ENCODE assay signal across 25 cellular contexts in the genomic region with DNA sequence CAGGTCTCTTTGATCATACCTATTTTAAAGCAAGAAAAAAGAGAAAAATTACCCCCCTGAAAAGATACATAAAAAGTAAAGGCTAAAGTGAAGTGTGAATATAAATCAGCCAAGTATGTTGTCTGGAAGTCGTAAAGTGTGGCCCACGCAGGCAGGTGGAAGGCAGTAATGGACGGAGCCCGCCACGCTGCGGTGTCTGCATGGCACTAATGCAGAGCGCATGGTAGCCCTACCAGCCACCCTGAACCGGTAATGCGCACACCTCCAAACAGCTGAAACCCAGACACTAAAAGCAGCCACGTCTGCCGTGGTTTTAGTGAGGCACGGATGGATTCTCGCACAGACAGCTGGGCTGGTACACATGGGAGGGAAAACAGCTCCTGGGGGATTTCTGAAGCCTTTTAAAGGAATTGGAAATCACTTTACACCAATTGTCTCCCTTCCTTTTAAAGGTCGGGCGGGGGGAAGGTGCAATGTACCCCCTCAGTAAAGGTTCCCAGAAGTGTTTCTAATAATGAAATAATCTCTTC.
"Had no signal": no experiment of that assay in that cellular context is flagged by ENCODE, and none has a peak within 500 bp of the region (broad histone marks: within the 10 kb centered on the region; RNA-seq: fewer than 3 reads in every experiment).

No MANE protein-coding gene starts in this region.

- DNase-seq: naive thymus-derived CD4-positive, alpha-beta T cell; natural killer cell; nucleus accumbens; pancreas; right cardiac atrium; spleen; stimulated activated CD4-positive, alpha-beta T cell treated with anti-CD3 and anti-CD28 coated beads, Interleukin-12 subunit alpha, Interleukin-12 subunit beta, amount 100 ng/mL, for 4 hours; stimulated activated CD4-positive, alpha-beta T cell treated with anti-CD3 and anti-CD28 coated beads, Interleukin-1b, Interleukin-23, amount 100 ng/mL, for 48 hours; stimulated activated CD4-positive, alpha-beta T cell treated with anti-CD3 and anti-CD28 coated beads, Interleukin-4, amount 100 ng/mL, for 1 hour; stimulated activated CD4-positive, alpha-beta T cell treated with anti-CD3 and anti-CD28 coated beads, Interleukin-4, amount 100 ng/mL, for 4 hours; stimulated activated CD8-positive, alpha-beta memory T cell treated with anti-CD3 and anti-CD28 coated beads, Interleukin-4, amount 100 ng/mL, for 48 hours; stimulated activated naive CD4-positive, alpha-beta T cell; stomach; thyroid gland; trophoblast cell had no signal

- H3K4me3 ChIP-seq: pancreas, prostate gland, skin epidermis, smooth muscle cell, spleen, stomach, thoracic aorta, thyroid gland, tibial nerve, upper lobe of left lung, vagina had no signal

- H3K9me3 ChIP-seq: neutrophil, pancreas, prostate gland, stomach, thoracic aorta, thyroid gland, tibial nerve, upper lobe of left lung, vagina had no signal

- ATAC-seq: naive thymus-derived CD4-positive, alpha-beta T cell; natural killer cell; pancreas; right cardiac atrium; sciatic nerve; stimulated activated memory B cell treated with anti-CD40 and anti-IgM and Interleukin-4, amounts not matched to agents 10 μg/mL and 1 μg/mL and 100 μg/mL, for 72 hours had no signal

- H3K36me3 ChIP-seq: neutrophil, pancreas, prostate gland, spleen, stomach, thoracic aorta, thyroid gland, tibial nerve, upper lobe of left lung, vagina had no signal

- H3K27ac ChIP-seq: neutrophil, pancreas, prostate gland, skin epidermis, spleen, stomach, thoracic aorta, thyroid gland, tibial nerve, upper lobe of left lung, vagina had no signal

- H3K27me3 ChIP-seq: neutrophil, pancreas, spleen, stomach, thyroid gland, tibial nerve, upper lobe of left lung, vagina had no signal
